14 cellular contexts compared by ENCODE assay signal in genomic region chr13:66405908-66406802, GRCh38.
DNase-seq lines count a peak whose midpoint lies in the region; TF ChIP-seq lines count a peak whose summit lies in the region.
"Had no signal": no experiment of that assay in that cellular context is flagged by ENCODE, and none has a peak within 500 bp of the region (broad histone marks: within the 10 kb centered on the region; RNA-seq: fewer than 3 reads in every experiment).

No MANE protein-coding gene starts in this region.

- H3K4me3 Mint-ChIP-seq in osteocyte (ENCODE audit: unreplicated experiment): no peak overlapping the region
- H3K4me3 Mint-ChIP-seq in activated CD4-positive, alpha-beta memory T cell treated with anti-CD3 and anti-CD28 coated beads, Interleukin-2, amount 10 ng/mL, durations not matched to agents 7 days and 5 days: no peak overlapping the region

- peaks cover 55% of the 10 kb centered on the region for H3K4me1 Mint-ChIP-seq in osteocyte (ENCODE audit: unreplicated experiment)
- no peaks in the 10 kb centered on the region for H3K4me1 Mint-ChIP-seq in activated CD4-positive, alpha-beta memory T cell treated with anti-CD3 and anti-CD28 coated beads, Interleukin-2, amount 10 ng/mL, durations not matched to agents 7 days and 5 days

- no peak for TF ChIP-seq EP300 in esophagus muscularis mucosa (IDR thresholded peaks at IDR 0.05)

- no peaks in the 10 kb centered on the region for H3K27me3 ChIP-seq in esophagus muscularis mucosa
- H3K27me3 ChIP-seq: transverse colon had no signal

- no peak for TF ChIP-seq CTCF in esophagus muscularis mucosa (IDR thresholded peaks at IDR 0.05)
- no peak for TF ChIP-seq CTCF in osteocyte (IDR thresholded peaks at IDR 0.05)
- no peak for TF ChIP-seq CTCF in GM13977 (IDR thresholded peaks at IDR 0.05; ENCODE audit: extremely low read depth, insufficient read depth, missing control alignments)

- TF ChIP-seq POLR2A in esophagus muscularis mucosa (IDR thresholded peaks at IDR 0.05; ENCODE audit: low read depth): no peak

- no peak overlapping the region for H3K4me3 ChIP-seq in esophagus muscularis mucosa
- H3K4me3 ChIP-seq: transverse colon had no signal

- no peaks in the 10 kb centered on the region for H3K36me3 Mint-ChIP-seq in osteocyte (ENCODE audit: unreplicated experiment)
- H3K36me3 Mint-ChIP-seq in activated CD4-positive, alpha-beta memory T cell treated with anti-CD3 and anti-CD28 coated beads, Interleukin-2, amount 10 ng/mL, durations not matched to agents 7 days and 5 days (ENCODE audit: low read depth): no peaks in the 10 kb centered on the region

- in situ Hi-C loops in GM13977 (cut with MboI; ENCODE audit: low pct_unique_long_range_greater_than_20kb, low sequenced_read_pairs, unreplicated experiment): no loop called here

- no peaks in the 10 kb centered on the region for H3K36me3 ChIP-seq in esophagus muscularis mucosa
- H3K36me3 ChIP-seq: transverse colon had no signal

- H3K27ac ChIP-seq in esophagus muscularis mucosa (replicated peaks in 1 of 4): peak overlapping the region in 3 of 4 donors; percentile 11 to 44 (median 33)
- H3K27ac ChIP-seq: transverse colon had no signal

- H3K9me3 ChIP-seq in esophagus muscularis mucosa: no peaks in the 10 kb centered on the region
- H3K9me3 ChIP-seq: transverse colon had no signal

- peaks cover 5 to 41% (median 30%) of the 10 kb centered on the region in 4 donors for H3K4me1 ChIP-seq in esophagus muscularis mucosa

- POLR2A ChIA-PET in activated CD4-positive, alpha-beta memory T cell treated with anti-CD3 and anti-CD28 coated beads, Interleukin-2, amount 10 ng/mL, durations not matched to agents 7 days and 5 days (lab: Charles Lee): no interaction called here

- no peaks in the 10 kb centered on the region for H3K27me3 Mint-ChIP-seq in osteocyte (ENCODE audit: unreplicated experiment)
- no peaks in the 10 kb centered on the region for H3K27me3 Mint-ChIP-seq in activated CD4-positive, alpha-beta memory T cell treated with anti-CD3 and anti-CD28 coated beads, Interleukin-2, amount 10 ng/mL, durations not matched to agents 7 days and 5 days

- DNase-seq in ELR (ENCODE audit: low read depth) (peak; percentile 55), NCI-H524 treated with DMSO at 0.1 percent for 48 hours (lab: John Stamatoyannopoulos, UW) (peak; percentile 20), esophagus muscularis mucosa (ENCODE audit: extremely low spot score) (no peak), osteocyte (ENCODE audit: extremely low spot score, unreplicated experiment) (no peak), NCI-H510A (lab: John Stamatoyannopoulos, UW) (no peak), GM13977 (ENCODE audit: low spot score) (no peak)
- DNase-seq in activated CD4-positive, alpha-beta memory T cell treated with anti-CD3 and anti-CD28 coated beads, Interleukin-2, amount 10 ng/mL, durations not matched to agents 7 days and 5 days: no peak
- DNase-seq in activated CD4-positive, alpha-beta T cell treated with anti-CD3 and anti-CD28 coated beads for 4 hours: no peak
- DNase-seq: activated CD8-positive, alpha-beta memory T cell treated with anti-CD3 and anti-CD28 coated beads, Interleukin-2, amount 50 U/mL, for 4 hours; left ventricle myocardium superior; NCI-H1417; OCI-M1; T-helper 9 cell; transverse colon had no signal

- H3K27ac Mint-ChIP-seq in osteocyte (ENCODE audit: unreplicated experiment): peak overlapping the region; percentile 53
- no peak overlapping the region for H3K27ac Mint-ChIP-seq in activated CD4-positive, alpha-beta memory T cell treated with anti-CD3 and anti-CD28 coated beads, Interleukin-2, amount 10 ng/mL, durations not matched to agents 7 days and 5 days

- peaks cover 4% of the 10 kb centered on the region for H3K9me3 Mint-ChIP-seq in osteocyte (ENCODE audit: unreplicated experiment)
- peaks cover 3% of the 10 kb centered on the region for H3K9me3 Mint-ChIP-seq in activated CD4-positive, alpha-beta memory T cell treated with anti-CD3 and anti-CD28 coated beads, Interleukin-2, amount 10 ng/mL, durations not matched to agents 7 days and 5 days

- WGBS in esophagus muscularis mucosa: 54% methylated on average over 6 of the region's 6 CpGs

- intact Hi-C loops in esophagus muscularis mucosa (cut with DNase I): no loop called here

- CTCF ChIA-PET in activated CD4-positive, alpha-beta memory T cell treated with anti-CD3 and anti-CD28 coated beads, Interleukin-2, amount 10 ng/mL, durations not matched to agents 7 days and 5 days (lab: Charles Lee): no interaction called here

Comparison
In these comparisons a context has a peak if more than half of its experiments do, and no peak if none do; other contexts are left out.
1. DNase-seq: peak in ELR (single experiment) and NCI-H524 treated with DMSO at 0.1 percent for 48 hours (single experiment); none in esophagus muscularis mucosa (single experiment), osteocyte (single experiment), NCI-H510A (single experiment), activated CD4-positive, alpha-beta memory T cell treated with anti-CD3 and anti-CD28 coated beads, Interleukin-2, amount 10 ng/mL, durations not matched to agents 7 days and 5 days (single experiment), GM13977 (single experiment) and activated CD4-positive, alpha-beta T cell treated with anti-CD3 and anti-CD28 coated beads for 4 hours (0 of 2).